8 cellular contexts compared by ENCODE assay signal in genomic region chr3:133211449-133211848, GRCh38.
DNase-seq lines count a peak whose midpoint lies in the region; ATAC-seq and TF ChIP-seq lines count a peak whose summit lies in the region.

No MANE protein-coding gene starts in this region.

- no peak overlapping the region for H3K18ac ChIP-seq in neuronal stem cell (ENCODE audit: low read length)

- no peak overlapping the region for H3K9ac ChIP-seq in neuronal stem cell (ENCODE audit: low read depth, low read length, poor library complexity)

- H3K27ac ChIP-seq in cardiac muscle cell = no peak overlapping the region
- H3K27ac ChIP-seq in neuronal stem cell (replicated peaks; ENCODE audit: low read length) = no peak overlapping the region

- no peaks in the 10 kb centered on the region for H3K27me3 ChIP-seq in cardiac muscle cell
- H3K27me3 ChIP-seq in neuronal stem cell (ENCODE audit: control insufficient read depth in 3 of 3, insufficient read depth in 3 of 3, low read depth in 1 of 3, low read length in 3 of 3) = no peaks in the 10 kb centered on the region

- peaks cover 12% of the 10 kb centered on the region for H3K4me1 ChIP-seq in cardiac muscle cell (ENCODE audit: low read depth)
- peaks cover 2 to 5% of the 10 kb centered on the region in 2 donors for H3K4me1 ChIP-seq in neuronal stem cell (ENCODE audit: control insufficient read depth in 2 of 2, insufficient read depth in 1 of 2, low read depth in 1 of 2, low read length in 2 of 2)

- no CpG with 5 or more reads among the region's 2 CpGs for WGBS in neuronal stem cell (ENCODE audit: extremely low coverage in 2 of 2, insufficient read length in 2 of 2, insufficient replicate concordance in 1 of 2), 2 donors

- H3K4ac ChIP-seq in neuronal stem cell (ENCODE audit: low read length) = no peak overlapping the region

- H3K14ac ChIP-seq in neuronal stem cell (ENCODE audit: low read length) = no peak overlapping the region

- no peak overlapping the region for H4K91ac ChIP-seq in neuronal stem cell (ENCODE audit: low read depth, low read length, poor library complexity)

- no peak overlapping the region for H3K4me2 ChIP-seq in neuronal stem cell (ENCODE audit: insufficient read depth, low read length, poor library complexity, severe bottlenecking)

- H2BK15ac ChIP-seq in neuronal stem cell (ENCODE audit: low read length) = no peak overlapping the region

- peak overlapping the region; percentile 48 for H2AFZ ChIP-seq in neuronal stem cell (ENCODE audit: low read length)

- TF ChIP-seq CTCF in cardiac muscle cell (IDR thresholded peaks at IDR 0.05; ENCODE audit: low read depth, low read length) = no peak

- intact Hi-C loops in left ventricle myocardium superior (cut with micrococcal nuclease) = no loop called here

- no peak overlapping the region for H4K8ac ChIP-seq in neuronal stem cell (ENCODE audit: low read depth, low read length)

- no peak overlapping the region for H3K23ac ChIP-seq in neuronal stem cell (ENCODE audit: low read depth, low read length, poor library complexity)

- H2BK5ac ChIP-seq in neuronal stem cell (ENCODE audit: low read length) = no peak overlapping the region

- DNase-seq in cardiac muscle cell (ENCODE audit: low read depth in 1 of 2, low spot score in 1 of 2) = peak; percentile 21 to 45
- DNase-seq in left ventricle myocardium superior = no peak
- peak; percentile 7 for DNase-seq in RPMI8226
- DNase-seq in neuronal stem cell (ENCODE audit: low spot score) = no peak
- no peak for DNase-seq in activated T-cell treated with anti-CD3 and anti-CD28 coated beads for 4 hours
- DNase-seq in NCI-H345 treated with DMSO at 0.1 percent for 48 hours (lab: John Stamatoyannopoulos, UW; ENCODE audit: unreplicated experiment) = no peak
- DNase-seq in dermis blood vessel endothelial cell = no peak

- no peak overlapping the region for H2BK120ac ChIP-seq in neuronal stem cell (ENCODE audit: low read depth, low read length)

- H3K79me1 ChIP-seq in neuronal stem cell (ENCODE audit: low read depth, low read length) = no peaks in the 10 kb centered on the region

- H2BK12ac ChIP-seq in neuronal stem cell (ENCODE audit: low read length) = no peak overlapping the region

- H3K9me3 ChIP-seq in cardiac muscle cell (ENCODE audit: low read depth) (no peaks in the 10 kb centered on the region), neuronal stem cell (replicated peaks in 1 of 2; ENCODE audit: control insufficient read depth in 2 of 2, insufficient read depth in 1 of 2, low read depth in 1 of 2, low read length in 2 of 2) (peaks cover 0 to 2% of the 10 kb centered on the region in 2 donors)

- no peak overlapping the region for H2AK5ac ChIP-seq in neuronal stem cell (ENCODE audit: low read depth, low read length)

- H3K36me3 ChIP-seq in cardiac muscle cell = no peaks in the 10 kb centered on the region
- no peaks in the 10 kb centered on the region for H3K36me3 ChIP-seq in neuronal stem cell (replicated peaks in 1 of 2; ENCODE audit: control insufficient read depth in 2 of 2, insufficient read depth in 2 of 2, low read length in 2 of 2)

- no peak for ATAC-seq in left ventricle myocardium superior
- peak; percentile 93 for ATAC-seq in HG03097 (IDR thresholded peaks at IDR 0.05; ENCODE audit: low FRiP score, unreplicated experiment)

- no peak overlapping the region for H3K4me3 ChIP-seq in cardiac muscle cell
- no peak overlapping the region for H3K4me3 ChIP-seq in neuronal stem cell (ENCODE audit: low read length in 2 of 2)

Comparison
In these comparisons a context has a peak if more than half of its experiments do, and no peak if none do; other contexts are left out.
1. DNase-seq: peak in cardiac muscle cell (2 of 2) and RPMI8226 (single experiment); none in left ventricle myocardium superior (single experiment), neuronal stem cell (single experiment), activated T-cell treated with anti-CD3 and anti-CD28 coated beads for 4 hours (single experiment), NCI-H345 treated with DMSO at 0.1 percent for 48 hours (single experiment) and dermis blood vessel endothelial cell (single experiment).